Comparison of ENCODE assay signal across 18 cellular contexts in genomic region chr3:123193448-123194101, GRCh38. TPM values are rescaled to one million over a fixed set of nuclear protein-coding genes. Genes with fewer than 3 reads are reported as not detected.
DNase-seq lines count a peak whose midpoint lies in the region; ATAC-seq, FAIRE-seq and TF ChIP-seq lines count a peak whose summit lies in the region.
"Had no signal": no experiment of that assay in that cellular context is flagged by ENCODE, and none has a peak within 500 bp of the region (broad histone marks: within the 10 kb centered on the region; RNA-seq: fewer than 3 reads in every experiment).

No MANE protein-coding gene starts in this region.

- H3K27me3 ChIP-seq in H9 (ENCODE audit: insufficient read depth, low read length) = no peaks in the 10 kb centered on the region
- H3K27me3 ChIP-seq in H1 (replicated peaks in 1 of 4; ENCODE audit: control insufficient read depth in 3 of 4, extremely low read depth in 1 of 4, insufficient read depth in 3 of 4, low read length in 3 of 4) = no peaks in the 10 kb centered on the region
- no peaks in the 10 kb centered on the region for H3K27me3 ChIP-seq in right lobe of liver

- H3K36me3 ChIP-seq in H1 (ENCODE audit: control insufficient read depth in 2 of 4, insufficient read depth in 4 of 4, low read length in 3 of 4) = no peaks in the 10 kb centered on the region
- no peaks in the 10 kb centered on the region for H3K36me3 ChIP-seq in right lobe of liver
- no peaks in the 10 kb centered on the region for H3K36me3 ChIP-seq in OCI-LY7 (ENCODE audit: insufficient read depth, low read length)

- H3K27ac ChIP-seq in H9 (ENCODE audit: insufficient read length, low read depth, low read length) (no peak overlapping the region), H1 (ENCODE audit: low read depth, low read length) (no peak overlapping the region), right lobe of liver (peak overlapping the region; percentile 7 to 46 (median 25)), OCI-LY7 (ENCODE audit: low read depth, low read length, poor library complexity, severe bottlenecking) (no peak overlapping the region)
- H3K27ac ChIP-seq: C4-2B had no signal

- no peak overlapping the region for H3K4ac ChIP-seq in H9 (ENCODE audit: low read depth, low read length)
- H3K4ac ChIP-seq in H1 (replicated peaks; ENCODE audit: insufficient read length, low read depth, low read length) = no peak overlapping the region

- no peak overlapping the region for H4K91ac ChIP-seq in H9 (ENCODE audit: insufficient read length, low read depth, low read length)
- no peak overlapping the region for H4K91ac ChIP-seq in H1 (replicated peaks; ENCODE audit: insufficient read length, low read length)

- peaks cover 3 to 4% of the 10 kb centered on the region in 2 experiments; a peak in 3 of 5 replicates for H3K9me3 Mint-ChIP-seq in H9

- H3K79me2 ChIP-seq in H9 (ENCODE audit: insufficient read depth, low read length) (no peaks in the 10 kb centered on the region), H1 (ENCODE audit: control insufficient read depth in 1 of 2, insufficient read depth in 2 of 2, low read length in 2 of 2) (no peaks in the 10 kb centered on the region), OCI-LY7 (ENCODE audit: insufficient read depth, low read depth, low read length) (no peaks in the 10 kb centered on the region)

- H3K23ac ChIP-seq in H9 (ENCODE audit: insufficient read length, low read depth, low read length) (no peak overlapping the region), H1 (ENCODE audit: insufficient read length) (no peak overlapping the region)

- no TSS peak for BruUV-seq in OCI-LY7 (replicated peaks; lab: Mats Ljungman, UMichigan)

- no peak for TF ChIP-seq RAD21 in H1 (IDR thresholded peaks at IDR 0.05 in 1 of 2, conservative IDR thresholded peaks at IDR 0.05 in 1 of 2; ENCODE audit: low read depth in 2 of 2, low read length in 2 of 2)

- no peak overlapping the region for H3T11ph ChIP-seq in H9 (ENCODE audit: low read length)

- H2AK5ac ChIP-seq in H9 (ENCODE audit: insufficient read length, low read length) (no peak overlapping the region), H1 (ENCODE audit: low read depth, low read length) (no peak overlapping the region)

- no peak overlapping the region for H3K4me3 ChIP-seq in H1 (ENCODE audit: extremely low read depth in 1 of 4, insufficient read depth in 2 of 4, low read depth in 3 of 4, low read length in 4 of 4)
- H3K4me3 ChIP-seq in right lobe of liver = no peak overlapping the region
- H3K4me3 ChIP-seq in OCI-LY7 (ENCODE audit: low read depth, low read length, poor library complexity, severe bottlenecking) = no peak overlapping the region

- DNase-seq in NCI-H82 (lab: John Stamatoyannopoulos, UW) = peak; percentile 31
- no peak for DNase-seq in NCI-H82 treated with DMSO at 0.1 percent for 48 hours (lab: John Stamatoyannopoulos, UW; ENCODE audit: unreplicated experiment)
- DNase-seq in H9 = no peak
- no peak for DNase-seq in H1 (ENCODE audit: low read depth in 1 of 2, low spot score in 2 of 2)
- DNase-seq in right lobe of liver = no peak
- DNase-seq in OCI-LY7 (ENCODE audit: low spot score) = no peak
- no peak for DNase-seq in hippocampal formation (lab: John Stamatoyannopoulos, UW)
- DNase-seq: 8988T, H7, HFFc6, KG1, NCI-H1694, NCI-H2081, NCI-H2171 treated with DMSO at 0.1 percent for 48 hours, NCI-H526 treated with DMSO at 0.1 percent for 48 hours had no signal

- CTCF ChIA-PET in H1 (lab: Charles Lee; ENCODE audit: partially characterized antibody) = interaction anchor here (0.8 to 2.6 kb wide), 10 partner anchors 12 to 250 kb away, joined by 3 to 8 read pairs (median 3); no protein-coding TSS in a partner anchor
- CTCF ChIA-PET in OCI-LY7 (lab: Charles Lee; ENCODE audit: unreplicated experiment) = no interaction called here

- no peak for TF ChIP-seq EP300 in H1 (IDR thresholded peaks at IDR 0.05; ENCODE audit: borderline replicate concordance in 1 of 2, low read depth in 2 of 2, low read length in 2 of 2)

- H2BK20ac ChIP-seq in H9 (ENCODE audit: low read depth, low read length, poor library complexity, severe bottlenecking) (no peak overlapping the region), H1 (ENCODE audit: low read length) (no peak overlapping the region)

- no peak overlapping the region for H3K14ac ChIP-seq in H9 (ENCODE audit: insufficient read depth, low read length)
- H3K14ac ChIP-seq in H1 (ENCODE audit: insufficient read length) = no peak overlapping the region

- WGBS in H9 (ENCODE audit: extremely low coverage, insufficient read length, low lambda C conversion rate) = no CpG with 5 or more reads among the region's 5 CpGs
- WGBS in H1 (ENCODE audit: extremely low coverage in 1 of 2, insufficient coverage in 1 of 2, insufficient read length in 1 of 2, insufficient replicate concordance in 2 of 2, low coverage in 1 of 2, low lambda C conversion rate in 2 of 2, missing lambda C conversion rate in 1 of 2), 2 experiments = 96% methylated on average over 5 of the region's 5 CpGs; no CpG with 5 or more reads in 1 of the 2 experiments
- 21% methylated on average over 5 of the region's 5 CpGs for WGBS in right lobe of liver (ENCODE audit: insufficient coverage, low coverage, low lambda C conversion rate, missing lambda C conversion rate)

- H3K4me3 Mint-ChIP-seq in H9 = no peak overlapping the region
- H3K4me3 Mint-ChIP-seq: HFFc6 had no signal

- no peak overlapping the region for H4K5ac ChIP-seq in H9 (ENCODE audit: insufficient read length, low read depth, low read length)
- no peak overlapping the region for H4K5ac ChIP-seq in H1 (ENCODE audit: insufficient read length, low read depth, low read length)

- H2BK5ac ChIP-seq in H9 (ENCODE audit: insufficient read length, low read length) (no peak overlapping the region), H1 (ENCODE audit: low read depth, low read length) (no peak overlapping the region)

- H3K79me1 ChIP-seq in H9 (ENCODE audit: insufficient read depth, low read depth, low read length, poor library complexity, severe bottlenecking) (no peaks in the 10 kb centered on the region), H1 (ENCODE audit: low read depth, low read length) (no peaks in the 10 kb centered on the region)

- FAIRE-seq in H1 (lab: Jason Lieb, UNC) = no peak
- FAIRE-seq: G401.6 had no signal

- H3K23me2 ChIP-seq in H9 (ENCODE audit: insufficient read length, low read depth, low read length, poor library complexity, severe bottlenecking) (no peaks in the 10 kb centered on the region), H1 (ENCODE audit: low read depth, low read length) (no peaks in the 10 kb centered on the region)

- H4K20me1 ChIP-seq in H9 (ENCODE audit: control insufficient read depth, insufficient read depth, insufficient read length) (no peaks in the 10 kb centered on the region), H1 (replicated peaks in 1 of 2; ENCODE audit: control insufficient read depth in 1 of 2, insufficient read depth in 2 of 2, low read length in 2 of 2) (no peaks in the 10 kb centered on the region), OCI-LY7 (ENCODE audit: insufficient read depth, low read length) (no peaks in the 10 kb centered on the region)

- H3K9ac ChIP-seq in H9 (ENCODE audit: extremely low read depth, insufficient read length, low read length) = no peak overlapping the region
- H3K9ac ChIP-seq in H1 (replicated peaks in 1 of 4; ENCODE audit: extremely low read depth in 1 of 4, low read depth in 3 of 4, low read length in 3 of 4) = no peak overlapping the region

- H3K4me1 Mint-ChIP-seq in H9 = peaks cover 20 to 21% of the 10 kb centered on the region in 2 experiments

- no peak overlapping the region for H2BK12ac ChIP-seq in H9 (ENCODE audit: insufficient read length, low read depth, low read length)
- no peak overlapping the region for H2BK12ac ChIP-seq in H1 (ENCODE audit: low read depth, low read length)

- ATAC-seq in right lobe of liver (peak; percentile 79 to 93 (median 84)), GM19463 (IDR thresholded peaks at IDR 0.05; ENCODE audit: unreplicated experiment) (no peak)

- H2BK120ac ChIP-seq in H9 (ENCODE audit: low read depth, low read length, poor library complexity, severe bottlenecking) (no peak overlapping the region), H1 (replicated peaks; ENCODE audit: low read depth, low read length) (no peak overlapping the region)

- no peaks in the 10 kb centered on the region for H3K9me2 ChIP-seq in OCI-LY7 (ENCODE audit: insufficient read depth, low read length)

- H4K8ac ChIP-seq in H9 (replicated peaks; ENCODE audit: insufficient read length, low read depth, low read length) (no peak overlapping the region), H1 (ENCODE audit: extremely low read depth, insufficient read depth, low read length) (no peak overlapping the region)

- H2BK15ac ChIP-seq in H9 (ENCODE audit: low read depth, low read length) (no peak overlapping the region), H1 (ENCODE audit: low read length) (no peak overlapping the region)

- intact Hi-C loops in right lobe of liver (cut with DNase I) = no loop called here
- intact Hi-C loops in OCI-LY7 (cut with micrococcal nuclease; ENCODE audit: unreplicated experiment) = no loop called here

- H3K9me3 ChIP-seq in H9 (ENCODE audit: control insufficient read depth, low read depth, low read length) (no peaks in the 10 kb centered on the region), H1 (ENCODE audit: insufficient read depth in 2 of 2, low read depth in 1 of 2, low read length in 1 of 2) (no peaks in the 10 kb centered on the region), right lobe of liver (no peaks in the 10 kb centered on the region), OCI-LY7 (ENCODE audit: low read length) (peaks cover 4% of the 10 kb centered on the region; the same call in 1 of the 2 replicates)

- no peak for TF ChIP-seq CTCF in H9 (conservative IDR thresholded peaks at IDR 0.05)
- no peak for TF ChIP-seq CTCF in H1 (IDR thresholded peaks at IDR 0.05; ENCODE audit: control extremely low read depth in 1 of 3, insufficient read depth in 1 of 3, low read depth in 1 of 3, low read length in 3 of 3)
- no peak for TF ChIP-seq CTCF in right lobe of liver (IDR thresholded peaks at IDR 0.05)
- no peak for TF ChIP-seq CTCF in OCI-LY7 (conservative IDR thresholded peaks at IDR 0.05; ENCODE audit: low read length)

- H2AFZ ChIP-seq in H9 (ENCODE audit: low read length) (no peak overlapping the region), H1 (ENCODE audit: low read length) (peak overlapping the region; percentile 28; the same call in 1 of the 2 replicates), OCI-LY7 (ENCODE audit: low read length) (no peak overlapping the region)

- POLR2A ChIA-PET in H1 (lab: Charles Lee; ENCODE audit: partially characterized antibody) (interaction anchor here (2.1 kb wide), 1 partner anchor 9 kb away, joined by 12 read pairs; the partner anchor contains the start of gene SEC22A), OCI-LY7 (lab: Charles Lee) (interaction anchor here (0.7 kb wide), 1 partner anchor 208 kb away, joined by 3 read pairs; no protein-coding TSS in a partner anchor)

- no peak for TF ChIP-seq POLR2A in H1 (IDR thresholded peaks at IDR 0.05; ENCODE audit: control extremely low read depth in 1 of 2, low read depth in 2 of 2, low read length in 2 of 2)
- TF ChIP-seq POLR2A in right lobe of liver (IDR thresholded peaks at IDR 0.05) = no peak

- H3K56ac ChIP-seq in H9 (ENCODE audit: insufficient read length, low read depth, low read length) = no peak overlapping the region
- H3K56ac ChIP-seq in H1 (replicated peaks; ENCODE audit: insufficient read length, low read depth, low read length) = no peak overlapping the region

- no peaks in the 10 kb centered on the region for H3K4me1 ChIP-seq in H9 (ENCODE audit: insufficient read depth, low read length)
- H3K4me1 ChIP-seq in H1 (replicated peaks in 1 of 4; ENCODE audit: control insufficient read depth in 3 of 4, insufficient read depth in 4 of 4, low read length in 3 of 4) = peaks cover 0 to 1% (median 0%) of the 10 kb centered on the region in 4 experiments; a peak in 2 of 7 replicates
- peaks cover 0 to 17% (median 4%) of the 10 kb centered on the region in 4 donors for H3K4me1 ChIP-seq in right lobe of liver
- no peaks in the 10 kb centered on the region for H3K4me1 ChIP-seq in OCI-LY7 (ENCODE audit: insufficient read depth, low read length, poor library complexity, severe bottlenecking)

- H3K4me2 ChIP-seq in H9 (ENCODE audit: insufficient read depth, insufficient read length, low read length) (no peak overlapping the region), H1 (ENCODE audit: insufficient read depth in 1 of 2, low read depth in 2 of 2, low read length in 2 of 2) (no peak overlapping the region), OCI-LY7 (ENCODE audit: low read length) (no peak overlapping the region)

- H3K36me3 Mint-ChIP-seq in H9 (ENCODE audit: insufficient read depth in 1 of 3, low read depth in 3 of 3) = peaks cover 0 to 5% (median 3%) of the 10 kb centered on the region in 3 experiments; a peak in 3 of 7 replicates

- peak overlapping the region; percentile 7 to 40 (median 14); a peak in 3 of 7 replicates for H3K27ac Mint-ChIP-seq in H9
- H3K27ac Mint-ChIP-seq: HFFc6 had no signal

- no peaks in the 10 kb centered on the region for H3K27me3 Mint-ChIP-seq in H9 (ENCODE audit: low read depth)

- H3K18ac ChIP-seq in H9 (ENCODE audit: insufficient read length, low read depth, low read length) = no peak overlapping the region
- H3K18ac ChIP-seq in H1 (ENCODE audit: extremely low read depth, low read length) = no peak overlapping the region

RNA-seq across cellular contexts. Expression of gene SEC22A, which starts 8.2 kb away (rescaled TPM):
- total RNA-seq in H9 (2021) (6.2 and 9.9 TPM in 2 replicates), right lobe of liver (10 to 100 TPM in 4 of 6 experiments, 1 to 10 TPM in 2; 7.5 to 24.9 (median 11.0) TPM), OCI-LY7 (2022) (22.0 and 26.8 TPM in 2 replicates)
- total RNA-seq in H1 (2021; fragmentation: NEBNext Ultra II Directional; extraction: Animal tissue kit (Norgen Biotek cat#: 25700)) = 10.4 and 10.6 TPM in 2 replicates
- polyA plus RNA-seq in H1 (2011; rRNA removed) = 10.4 and 17.1 TPM in 2 replicates
- polyA plus RNA-seq in H1 (2011; cell fraction: cytosol; rRNA removed) = 13.4 TPM
- 6.4 TPM for polyA plus RNA-seq in H1 (2011; cell fraction: nucleus; rRNA removed)
- polyA plus RNA-seq in H1 (2012, experiment 1 of 2) = 9.3 to 10.9 TPM (median 10.4 TPM) in 4 replicates
- polyA plus RNA-seq in H1 (2012, experiment 2 of 2) = 1.6 TPM
- polyA plus RNA-seq in H1 (2013, experiment 1 of 2) = 9.0 TPM
- polyA plus RNA-seq in H1 (2013, experiment 2 of 2) = 9.7 TPM
- 10.4 and 22.8 TPM in 2 replicates for polyA minus RNA-seq in H1 (2011; rRNA and poly(A)+ RNA removed)
- polyA minus RNA-seq in H1 (2011; cell fraction: cytosol; rRNA and poly(A)+ RNA removed) = 10.9 TPM
- 15.8 TPM for polyA minus RNA-seq in H1 (2011; cell fraction: nucleus; rRNA and poly(A)+ RNA removed)
- 24.5 and 26.4 TPM in 2 replicates for total RNA-seq in OCI-LY7 (2014; rRNA removed; shearing (Covaris generic))

Comparison
In these comparisons a context has a peak if more than half of its experiments do, and no peak if none do; other contexts are left out.
1. H3K27ac ChIP-seq: peak in right lobe of liver (3 of 3); none in H9 (single experiment), H1 (single experiment) and OCI-LY7 (single experiment).